ENCODE assay signal across 20 cellular contexts in the genomic region with DNA sequence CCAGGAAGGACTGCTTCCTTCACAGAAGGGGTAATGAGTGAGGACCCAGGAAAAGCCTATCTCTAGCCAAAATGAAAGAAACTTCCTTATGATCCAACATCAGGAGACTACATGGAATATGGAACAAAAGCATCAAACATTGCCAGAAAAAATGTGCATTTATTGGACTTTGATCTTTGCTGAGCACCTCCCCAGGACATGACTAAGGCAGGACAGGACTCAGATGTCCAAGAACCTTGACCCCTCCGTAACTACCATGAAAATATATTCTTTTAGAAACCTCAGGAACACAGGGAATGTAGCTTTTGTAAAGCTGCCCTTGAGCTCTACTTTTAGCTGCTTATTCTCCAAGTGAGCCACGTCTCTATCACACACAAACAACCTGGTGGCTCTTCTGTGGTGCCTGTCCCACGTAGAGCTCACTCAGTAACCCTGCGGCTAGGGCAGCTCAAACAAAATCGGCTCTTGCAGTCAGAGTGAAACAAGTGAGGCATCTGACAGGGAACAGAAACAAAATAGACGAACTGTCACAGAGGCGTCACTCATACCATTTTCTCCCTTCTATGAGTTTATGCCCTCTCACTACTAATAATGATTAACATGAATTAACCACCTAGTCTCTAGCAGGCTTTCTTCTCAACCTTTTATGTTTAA.
DNase-seq lines count a peak whose midpoint lies in the region; ATAC-seq lines count a peak whose summit lies in the region.
"Had no signal": no experiment of that assay in that cellular context is flagged by ENCODE, and none has a peak within 500 bp of the region (broad histone marks: within the 10 kb centered on the region; RNA-seq: fewer than 3 reads in every experiment).

No MANE protein-coding gene starts in this region.

- ATAC-seq in GM18508 (IDR thresholded peaks at IDR 0.05; ENCODE audit: insufficient read depth, unreplicated experiment) (peak; percentile 63), GM19452 (IDR thresholded peaks at IDR 0.05; ENCODE audit: unreplicated experiment) (peak; percentile 90), HG03025 (IDR thresholded peaks at IDR 0.05; ENCODE audit: low FRiP score, unreplicated experiment) (peak; percentile 89), HG02981 (IDR thresholded peaks at IDR 0.05; ENCODE audit: unreplicated experiment) (no peak), GM21528 (IDR thresholded peaks at IDR 0.05; ENCODE audit: low FRiP score, unreplicated experiment) (no peak)
- ATAC-seq: naive thymus-derived CD8-positive, alpha-beta T cell had no signal

- DNase-seq in MV-4-11 (lab: John Stamatoyannopoulos, UW) (peak; percentile 49), NCI-H2196 treated with DMSO at 0.1 percent for 48 hours (lab: John Stamatoyannopoulos, UW; ENCODE audit: unreplicated experiment) (no peak), AG08395 (ENCODE audit: low spot score) (no peak)
- DNase-seq: ACHN; activated CD4-positive, alpha-beta T cell treated with anti-CD3 and anti-CD28 coated beads, Interleukin-2, amount 10 ng/mL, durations not matched to agents 7 days and 5 days; activated CD8-positive, alpha-beta memory T cell treated with anti-CD3 and anti-CD28 coated beads, Interleukin-2, amount 50 U/mL, for 48 hours; activated effector memory CD4-positive, alpha-beta T cell treated with anti-CD3 and anti-CD28 coated beads, Interleukin-2, amount 50 U/mL, for 16 hours; CD4-positive, CD25-positive, alpha-beta regulatory T cell; DND-41; mesenchymal stem cell; naive thymus-derived CD8-positive, alpha-beta T cell; NCI-H1694 treated with DMSO at 0.1 percent for 48 hours; NCI-H345; stimulated activated CD4-positive, alpha-beta T cell treated with anti-CD3 and anti-CD28 coated beads, Interleukin-2, amount 100 ng/mL, for 48 hours; SW 1271 had no signal

Comparison
In these comparisons a context has a peak if more than half of its experiments do, and no peak if none do; other contexts are left out.
1. ATAC-seq: peak in GM18508 (single experiment), GM19452 (single experiment) and HG03025 (single experiment); none in HG02981 (single experiment) and GM21528 (single experiment).